In the genomic region with DNA sequence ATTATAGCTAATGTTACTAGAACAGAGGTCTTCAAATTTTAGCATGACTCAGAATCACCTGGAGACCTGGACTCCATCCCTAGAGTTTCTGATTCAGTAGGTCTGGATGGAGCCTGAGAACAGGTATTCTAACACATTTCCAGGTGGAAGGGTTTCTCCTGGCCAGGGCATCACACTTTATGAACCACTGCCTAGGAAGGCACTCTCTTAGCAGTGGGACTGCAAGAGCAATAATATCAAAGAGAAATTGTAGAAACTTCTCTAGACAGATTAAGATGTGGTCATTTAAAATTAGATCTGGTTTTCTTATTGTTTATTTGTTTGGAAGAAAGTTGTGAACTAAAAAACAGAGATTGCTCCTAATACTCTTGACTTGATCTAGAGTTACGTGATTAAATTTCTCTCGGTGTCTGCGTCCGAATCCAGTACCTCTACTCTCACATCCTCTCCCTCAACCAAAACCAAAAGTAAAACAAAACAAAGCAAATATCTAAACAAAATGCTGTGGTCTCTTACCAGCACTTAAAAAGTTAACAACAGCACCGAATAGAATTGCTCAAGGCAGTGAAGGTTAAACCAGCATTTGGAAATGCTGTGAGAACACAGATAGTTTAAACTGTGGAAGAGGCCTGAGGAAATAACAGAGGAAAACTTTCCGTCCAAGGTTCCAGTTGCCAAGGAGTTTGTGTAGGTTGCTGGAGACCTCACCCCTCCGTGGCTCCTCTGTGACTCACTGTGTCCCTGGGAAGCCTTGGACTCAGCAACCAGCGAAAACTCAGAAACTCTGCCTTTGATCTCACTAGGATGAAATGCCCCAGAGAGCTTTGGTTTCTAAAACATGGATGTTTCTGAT, we compare ENCODE assay signal across 9 cellular contexts.
DNase-seq lines count a peak whose midpoint lies in the region; ATAC-seq, FAIRE-seq and TF ChIP-seq lines count a peak whose summit lies in the region.
"Had no signal": no experiment of that assay in that cellular context is flagged by ENCODE, and none has a peak within 500 bp of the region (broad histone marks: within the 10 kb centered on the region; RNA-seq: fewer than 3 reads in every experiment).

No MANE protein-coding gene starts in this region.

- peak; percentile 75 for FAIRE-seq in GM18507 (lab: Jason Lieb, UNC)

- H3K9me3 ChIP-seq in MM.1S (replicated peaks; ENCODE audit: insufficient read depth, low read length): no peaks in the 10 kb centered on the region

- no peaks in the 10 kb centered on the region for H3K36me3 ChIP-seq in MM.1S (replicated peaks; ENCODE audit: insufficient read depth, low read length)

- DNase-seq in GM18507 (ENCODE audit: extremely low spot score, insufficient read length, low read depth): no peak
- peak; percentile 73 for DNase-seq in MM.1S
- DNase-seq in foreskin fibroblast: peak; percentile 80 to 86
- DNase-seq in renal cortical epithelial cell (ENCODE audit: low read depth): peak; percentile 97
- DNase-seq in NCI-H526 (lab: John Stamatoyannopoulos, UW): no peak
- no peak for DNase-seq in stimulated activated naive B cell treated with anti-CD40 and anti-IgM and Interleukin-4, amounts not matched to agents 10 μg/mL and 1 μg/mL and 100 μg/mL, for 72 hours
- no peak for DNase-seq in T-helper 9 cell
- no peak for DNase-seq in NCI-H226

- no peaks in the 10 kb centered on the region for H3K79me2 ChIP-seq in MM.1S (ENCODE audit: low read length)

- no peaks in the 10 kb centered on the region for H3F3A ChIP-seq in MM.1S (ENCODE audit: insufficient read depth, low read length)

- peak overlapping the region; percentile 79 for H2AFZ ChIP-seq in MM.1S (ENCODE audit: low read length)

- H3K27ac ChIP-seq in MM.1S (ENCODE audit: low read length): peak overlapping the region; percentile 56; the same call in 1 of the 2 replicates

- no peak overlapping the region for H3K27ac Mint-ChIP-seq in stimulated activated naive B cell treated with anti-CD40 and anti-IgM and Interleukin-4, amounts not matched to agents 10 μg/mL and 1 μg/mL and 100 μg/mL, for 72 hours
- H3K27ac Mint-ChIP-seq: activated naive CD8-positive, alpha-beta T cell had no signal

- no peaks in the 10 kb centered on the region for H4K20me1 ChIP-seq in MM.1S (ENCODE audit: insufficient read depth, low read length)

- no peaks in the 10 kb centered on the region for H3K36me3 Mint-ChIP-seq in stimulated activated naive B cell treated with anti-CD40 and anti-IgM and Interleukin-4, amounts not matched to agents 10 μg/mL and 1 μg/mL and 100 μg/mL, for 72 hours
- H3K36me3 Mint-ChIP-seq: activated naive CD8-positive, alpha-beta T cell had no signal

- TF ChIP-seq CTCF in MM.1S (IDR thresholded peaks at IDR 0.05; ENCODE audit: low read length): no peak
- TF ChIP-seq CTCF in foreskin fibroblast (IDR thresholded peaks at IDR 0.05; ENCODE audit: low read depth, low read length): no peak

- H3K27me3 ChIP-seq in MM.1S (replicated peaks; ENCODE audit: insufficient read depth, low read length): no peaks in the 10 kb centered on the region

- H3K4me1 ChIP-seq in MM.1S (ENCODE audit: low read length): peaks cover 13% of the 10 kb centered on the region

- peaks cover 5 to 6% of the 10 kb centered on the region in 2 donors for H3K4me1 Mint-ChIP-seq in stimulated activated naive B cell treated with anti-CD40 and anti-IgM and Interleukin-4, amounts not matched to agents 10 μg/mL and 1 μg/mL and 100 μg/mL, for 72 hours

- H3K9ac ChIP-seq in MM.1S (ENCODE audit: low read length): peak overlapping the region; percentile 53

- peak overlapping the region; percentile 78 for H3K4me2 ChIP-seq in MM.1S (ENCODE audit: low read depth, low read length)

- H3K9me3 Mint-ChIP-seq in stimulated activated naive B cell treated with anti-CD40 and anti-IgM and Interleukin-4, amounts not matched to agents 10 μg/mL and 1 μg/mL and 100 μg/mL, for 72 hours: no peaks in the 10 kb centered on the region

- H3K4me3 ChIP-seq in MM.1S (ENCODE audit: low read length) (peak overlapping the region; percentile 60), foreskin fibroblast (ENCODE audit: low read depth in 1 of 2, low read length in 2 of 2) (peak overlapping the region; percentile 2 to 21)

- no peak overlapping the region for H3K4me3 Mint-ChIP-seq in stimulated activated naive B cell treated with anti-CD40 and anti-IgM and Interleukin-4, amounts not matched to agents 10 μg/mL and 1 μg/mL and 100 μg/mL, for 72 hours
- H3K4me3 Mint-ChIP-seq: activated naive CD8-positive, alpha-beta T cell had no signal

- H3K9me2 ChIP-seq in MM.1S (replicated peaks; ENCODE audit: insufficient read depth, low read length): no peaks in the 10 kb centered on the region

- H3K27me3 Mint-ChIP-seq in stimulated activated naive B cell treated with anti-CD40 and anti-IgM and Interleukin-4, amounts not matched to agents 10 μg/mL and 1 μg/mL and 100 μg/mL, for 72 hours: peaks cover 4 to 5% of the 10 kb centered on the region in 2 donors

- ATAC-seq in stimulated activated naive B cell treated with anti-CD40 and anti-IgM and Interleukin-4, amounts not matched to agents 10 μg/mL and 1 μg/mL and 100 μg/mL, for 72 hours (replicated peaks): no peak

Comparison
In these comparisons a context has a peak if more than half of its experiments do, and no peak if none do; other contexts are left out.
1. DNase-seq: peak in MM.1S (single experiment), foreskin fibroblast (2 of 2) and renal cortical epithelial cell (single experiment); none in GM18507 (single experiment), NCI-H526 (0 of 2), stimulated activated naive B cell treated with anti-CD40 and anti-IgM and Interleukin-4, amounts not matched to agents 10 μg/mL and 1 μg/mL and 100 μg/mL, for 72 hours (single experiment), T-helper 9 cell (single experiment) and NCI-H226 (single experiment).